ENCODE assay signal across 24 cellular contexts in the genomic region with DNA sequence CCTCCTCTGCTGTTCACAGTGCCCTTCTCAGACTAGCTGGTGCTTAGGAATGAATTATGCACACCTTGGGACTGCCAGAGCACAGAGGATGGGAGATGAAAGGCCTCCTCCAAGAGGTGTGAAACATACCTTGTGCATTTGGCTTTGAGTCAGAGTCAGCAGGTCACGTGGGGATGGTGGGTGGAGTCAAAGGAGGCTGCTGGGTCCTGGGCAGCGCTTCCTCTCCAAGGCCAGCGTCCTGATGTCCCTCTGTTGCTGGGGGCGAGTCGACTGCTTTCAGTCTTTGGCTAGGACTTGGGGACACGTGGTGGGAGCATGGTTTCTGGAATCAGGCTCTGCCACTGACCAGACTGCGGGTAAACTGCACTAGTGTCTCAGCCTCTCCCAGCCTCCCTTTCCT.
DNase-seq lines count a peak whose midpoint lies in the region; ATAC-seq, FAIRE-seq and TF ChIP-seq lines count a peak whose summit lies in the region.
"Had no signal": no experiment of that assay in that cellular context is flagged by ENCODE, and none has a peak within 500 bp of the region (broad histone marks: within the 10 kb centered on the region; RNA-seq: fewer than 3 reads in every experiment).

No MANE protein-coding gene starts in this region.

- H2BK5ac ChIP-seq in H9 (ENCODE audit: insufficient read length, low read length) (no peak overlapping the region), neuronal stem cell (ENCODE audit: low read length) (no peak overlapping the region)

- no peak for TF ChIP-seq RAD21 in GM12878 (IDR thresholded peaks at IDR 0.05; ENCODE audit: insufficient read depth, low read depth, low read length)

- DNase-seq in NCI-H2196 (lab: John Stamatoyannopoulos, UW; ENCODE audit: unreplicated experiment) (peak; percentile 13), NCI-H2196 treated with DMSO at 0.1 percent for 48 hours (lab: John Stamatoyannopoulos, UW; ENCODE audit: unreplicated experiment) (no peak), H9 (peak; percentile 42), GM12878 (ENCODE audit: low read depth, low spot score) (no peak), neuronal stem cell (ENCODE audit: low spot score) (no peak), Right ventricle myocardium inferior (ENCODE audit: missing footprints) (no peak), HuH-7 (ENCODE audit: low spot score) (no peak)
- DNase-seq: activated CD4-positive, alpha-beta T cell treated with anti-CD3 and anti-CD28 coated beads, Interleukin-2, amount 10 ng/mL, durations not matched to agents 24 days and 14 days; effector memory CD4-positive, alpha-beta T cell; mesenchymal stem cell; NCI-H1048; NCI-H1930; OCI-M1; small intestine; stimulated activated CD4-positive, alpha-beta T cell treated with anti-CD3 and anti-CD28 coated beads, Interleukin-2, amount 100 ng/mL, for 48 hours; stimulated activated naive CD8-positive, alpha-beta T cell treated with anti-CD3 and anti-CD28 coated beads, Interleukin-15, Interleukin-2, amounts not matched to agents 100 U/mL and 50 U/mL, for 24 hours; thyroid gland had no signal

- H3K23ac ChIP-seq in H9 (ENCODE audit: insufficient read length, low read depth, low read length) (no peak overlapping the region), neuronal stem cell (ENCODE audit: low read depth, low read length, poor library complexity) (no peak overlapping the region)

- H3K4me1 ChIP-seq in H9 (ENCODE audit: insufficient read depth, low read length) (no peaks in the 10 kb centered on the region; the same call in 1 of the 2 replicates), GM12878 (ENCODE audit: control insufficient read depth, insufficient read depth, low read length) (no peaks in the 10 kb centered on the region), neuronal stem cell (ENCODE audit: control insufficient read depth in 2 of 2, insufficient read depth in 1 of 2, low read depth in 1 of 2, low read length in 2 of 2) (no peaks in the 10 kb centered on the region)
- H3K4me1 ChIP-seq: esophagus muscularis mucosa, gastroesophageal sphincter had no signal

- H2BK15ac ChIP-seq in H9 (ENCODE audit: low read depth, low read length) (no peak overlapping the region), neuronal stem cell (ENCODE audit: low read length) (no peak overlapping the region)

- H4K8ac ChIP-seq in H9 (replicated peaks; ENCODE audit: insufficient read length, low read depth, low read length) (no peak overlapping the region), neuronal stem cell (ENCODE audit: low read depth, low read length) (peak overlapping the region; percentile 67)

- H3K79me2 ChIP-seq in H9 (ENCODE audit: insufficient read depth, low read length) (no peaks in the 10 kb centered on the region), GM12878 (ENCODE audit: control insufficient read depth, insufficient read depth, low read length) (no peaks in the 10 kb centered on the region)

- no peaks in the 10 kb centered on the region for H3K36me3 ChIP-seq in GM12878 (ENCODE audit: control insufficient read depth in 2 of 2, insufficient read depth in 2 of 2, low read length in 1 of 2)
- no peaks in the 10 kb centered on the region for H3K36me3 ChIP-seq in neuronal stem cell (replicated peaks in 1 of 2; ENCODE audit: control insufficient read depth in 2 of 2, insufficient read depth in 2 of 2, low read length in 2 of 2)
- H3K36me3 ChIP-seq: esophagus muscularis mucosa, gastroesophageal sphincter, thyroid gland had no signal

- H4K5ac ChIP-seq in H9 (ENCODE audit: insufficient read length, low read depth, low read length): no peak overlapping the region

- H3K36me3 Mint-ChIP-seq in H9 (ENCODE audit: insufficient read depth in 1 of 3, low read depth in 3 of 3): no peaks in the 10 kb centered on the region; a peak in 2 of 7 replicates
- H3K36me3 Mint-ChIP-seq: brain had no signal

- no peaks in the 10 kb centered on the region; a peak in 1 of 5 replicates for H3K9me3 Mint-ChIP-seq in H9
- H3K9me3 Mint-ChIP-seq: activated CD4-positive, alpha-beta T cell treated with anti-CD3 and anti-CD28 coated beads, Interleukin-2, amount 10 ng/mL, durations not matched to agents 24 days and 14 days; T-helper 1 cell treated with Interleukin-12 subunit alpha and Interleukin-12 subunit beta and Interleukin-4 antibody, amounts not matched to agents 30 μg/mL and 1 μg/mL, for 36 hours had no signal

- H3K27me3 Mint-ChIP-seq in H9 (ENCODE audit: low read depth): peaks cover 19% of the 10 kb centered on the region
- H3K27me3 Mint-ChIP-seq: activated CD4-positive, alpha-beta T cell treated with anti-CD3 and anti-CD28 coated beads, Interleukin-2, amount 10 ng/mL, durations not matched to agents 24 days and 14 days had no signal

- H3K4me3 ChIP-seq in GM12878 (no peak overlapping the region), neuronal stem cell (ENCODE audit: low read length in 2 of 2) (no peak overlapping the region)
- H3K4me3 ChIP-seq: esophagus muscularis mucosa, gastroesophageal sphincter, thyroid gland had no signal

- no peak overlapping the region for H3T11ph ChIP-seq in H9 (ENCODE audit: low read length)

- H3K18ac ChIP-seq in H9 (ENCODE audit: insufficient read length, low read depth, low read length): no peak overlapping the region
- no peak overlapping the region for H3K18ac ChIP-seq in neuronal stem cell (ENCODE audit: low read length)

- H2AK5ac ChIP-seq in H9 (ENCODE audit: insufficient read length, low read length) (no peak overlapping the region), neuronal stem cell (ENCODE audit: low read depth, low read length) (no peak overlapping the region)

- H2BK120ac ChIP-seq in H9 (ENCODE audit: low read depth, low read length, poor library complexity, severe bottlenecking) (no peak overlapping the region), neuronal stem cell (ENCODE audit: low read depth, low read length) (no peak overlapping the region)

- H3K9ac ChIP-seq in H9 (ENCODE audit: extremely low read depth, insufficient read length, low read length): no peak overlapping the region
- no peak overlapping the region for H3K9ac ChIP-seq in GM12878 (ENCODE audit: control insufficient read depth, insufficient read depth, low read length)
- H3K9ac ChIP-seq in neuronal stem cell (ENCODE audit: low read depth, low read length, poor library complexity): peak overlapping the region; percentile 4

- H3K4me3 Mint-ChIP-seq in H9: no peak overlapping the region
- H3K4me3 Mint-ChIP-seq: activated CD4-positive, alpha-beta T cell treated with anti-CD3 and anti-CD28 coated beads, Interleukin-2, amount 10 ng/mL, durations not matched to agents 24 days and 14 days; brain; T-helper 1 cell treated with Interleukin-12 subunit alpha and Interleukin-12 subunit beta and Interleukin-4 antibody, amounts not matched to agents 30 μg/mL and 1 μg/mL, for 36 hours had no signal

- H3K27ac Mint-ChIP-seq in H9: no peak overlapping the region
- H3K27ac Mint-ChIP-seq: activated CD4-positive, alpha-beta T cell treated with anti-CD3 and anti-CD28 coated beads, Interleukin-2, amount 10 ng/mL, durations not matched to agents 24 days and 14 days; T-helper 1 cell treated with Interleukin-12 subunit alpha and Interleukin-12 subunit beta and Interleukin-4 antibody, amounts not matched to agents 30 μg/mL and 1 μg/mL, for 36 hours had no signal

- intact Hi-C loops in GM12878 (cut with micrococcal nuclease; ENCODE audit: unreplicated experiment): no loop called here
- intact Hi-C loops in Right ventricle myocardium inferior (cut with DNase I): no loop called here

- no peak for TF ChIP-seq POLR2A in GM12878 (IDR thresholded peaks at IDR 0.05; ENCODE audit: low read depth, low read length)

- H3K23me2 ChIP-seq in H9 (ENCODE audit: insufficient read length, low read depth, low read length, poor library complexity, severe bottlenecking): no peaks in the 10 kb centered on the region

- no peak overlapping the region for H2AFZ ChIP-seq in H9 (ENCODE audit: low read length)
- no peak overlapping the region for H2AFZ ChIP-seq in GM12878 (ENCODE audit: control insufficient read depth, low read depth, low read length)
- H2AFZ ChIP-seq in neuronal stem cell (ENCODE audit: low read length): peak overlapping the region; percentile 35

- no peak overlapping the region for H2BK20ac ChIP-seq in H9 (ENCODE audit: low read depth, low read length, poor library complexity, severe bottlenecking)

- H3K4me2 ChIP-seq in H9 (ENCODE audit: insufficient read depth, insufficient read length, low read length): no peak overlapping the region
- no peak overlapping the region for H3K4me2 ChIP-seq in GM12878 (ENCODE audit: control insufficient read depth, insufficient read depth)
- H3K4me2 ChIP-seq in neuronal stem cell (ENCODE audit: insufficient read depth, low read length, poor library complexity, severe bottlenecking): no peak overlapping the region

- peaks cover 2 to 4% of the 10 kb centered on the region in 2 experiments; a peak in 2 of 4 replicates for H3K4me1 Mint-ChIP-seq in H9
- H3K4me1 Mint-ChIP-seq: activated CD4-positive, alpha-beta T cell treated with anti-CD3 and anti-CD28 coated beads, Interleukin-2, amount 10 ng/mL, durations not matched to agents 24 days and 14 days had no signal

- H3K27me3 ChIP-seq in H9 (ENCODE audit: insufficient read depth, low read length) (no peaks in the 10 kb centered on the region), GM12878 (replicated peaks in 1 of 2; ENCODE audit: control insufficient read depth in 2 of 2, insufficient read depth in 2 of 2, low read length in 1 of 2) (no peaks in the 10 kb centered on the region), neuronal stem cell (ENCODE audit: control insufficient read depth in 3 of 3, insufficient read depth in 3 of 3, low read depth in 1 of 3, low read length in 3 of 3) (no peaks in the 10 kb centered on the region)
- H3K27me3 ChIP-seq: thyroid gland had no signal

- CTCF ChIA-PET in GM12878 (lab: Yijun Ruan, JAX): no interaction called here

- H2BK12ac ChIP-seq in H9 (ENCODE audit: insufficient read length, low read depth, low read length) (no peak overlapping the region), neuronal stem cell (ENCODE audit: low read length) (peak overlapping the region; percentile 30)

- no peak for ATAC-seq in GM12878
- ATAC-seq in GM21381 (IDR thresholded peaks at IDR 0.05; ENCODE audit: unreplicated experiment): no peak
- ATAC-seq in Right ventricle myocardium inferior: no peak
- ATAC-seq: gastroesophageal sphincter; stimulated activated naive CD8-positive, alpha-beta T cell treated with anti-CD3 and anti-CD28 coated beads, Interleukin-15, Interleukin-2, amounts not matched to agents 100 U/mL and 50 U/mL, for 24 hours had no signal

- no peaks in the 10 kb centered on the region for H4K20me1 ChIP-seq in H9 (ENCODE audit: control insufficient read depth, insufficient read depth, insufficient read length)
- no peaks in the 10 kb centered on the region; the same call in 1 of the 2 replicates for H4K20me1 ChIP-seq in GM12878 (ENCODE audit: control insufficient read depth, insufficient read depth)

- in situ Hi-C loops in GM12878 (cut with MboI): no loop called here

- RAD21 ChIA-PET in GM12878 (lab: Charles Lee; ENCODE audit: unreplicated experiment): no interaction called here

- H3K9me3 ChIP-seq in H9 (ENCODE audit: control insufficient read depth, low read depth, low read length): no peaks in the 10 kb centered on the region
- H3K9me3 ChIP-seq in GM12878 (replicated peaks; ENCODE audit: control insufficient read depth, insufficient read depth, low read length): no peaks in the 10 kb centered on the region
- no peaks in the 10 kb centered on the region for H3K9me3 ChIP-seq in neuronal stem cell (replicated peaks in 1 of 2; ENCODE audit: control insufficient read depth in 2 of 2, insufficient read depth in 1 of 2, low read depth in 1 of 2, low read length in 2 of 2)
- H3K9me3 ChIP-seq: esophagus muscularis mucosa, gastroesophageal sphincter, thyroid gland had no signal

- H3K4ac ChIP-seq in H9 (ENCODE audit: low read depth, low read length) (no peak overlapping the region), neuronal stem cell (ENCODE audit: low read length) (no peak overlapping the region)

- no peak overlapping the region for H4K91ac ChIP-seq in H9 (ENCODE audit: insufficient read length, low read depth, low read length)
- H4K91ac ChIP-seq in neuronal stem cell (ENCODE audit: low read depth, low read length, poor library complexity): no peak overlapping the region

- POLR2A ChIA-PET in GM12878 (lab: Charles Lee): no interaction called here

- TF ChIP-seq CTCF in H9 (conservative IDR thresholded peaks at IDR 0.05) (no peak), GM12878 (IDR thresholded peaks at IDR 0.05 in 2 of 3, conservative IDR thresholded peaks at IDR 0.05 in 1 of 3; ENCODE audit: control insufficient read depth in 2 of 3, extremely low read depth in 1 of 3, insufficient read depth in 1 of 3, low read depth in 3 of 3, low read length in 3 of 3) (no peak)

- H3K27ac ChIP-seq in H9 (ENCODE audit: insufficient read length, low read depth, low read length) (no peak overlapping the region), GM12878 (ENCODE audit: control insufficient read depth, insufficient read depth) (no peak overlapping the region), neuronal stem cell (replicated peaks; ENCODE audit: low read length) (no peak overlapping the region)
- H3K27ac ChIP-seq: esophagus muscularis mucosa, gastroesophageal sphincter, thyroid gland had no signal

- FAIRE-seq in GM12878 (lab: Jason Lieb, UNC): no peak
- FAIRE-seq: colon, H54, small intestine had no signal

- H3K14ac ChIP-seq in H9 (ENCODE audit: insufficient read depth, low read length) (no peak overlapping the region), neuronal stem cell (ENCODE audit: low read length) (no peak overlapping the region)

- no CpG with 5 or more reads among the region's 7 CpGs for WGBS in H9 (ENCODE audit: extremely low coverage, insufficient read length, low lambda C conversion rate)
- 12% methylated on average over 7 of the region's 7 CpGs for WGBS in GM12878 (ENCODE audit: insufficient coverage, insufficient replicate concordance, low lambda C conversion rate, missing lambda C conversion rate)
- no CpG with 5 or more reads among the region's 7 CpGs for WGBS in neuronal stem cell (ENCODE audit: extremely low coverage in 2 of 2, insufficient read length in 2 of 2, insufficient replicate concordance in 1 of 2), 2 donors

- no peak for TF ChIP-seq EP300 in GM12878 (IDR thresholded peaks at IDR 0.05; ENCODE audit: borderline replicate concordance in 1 of 2, control insufficient read depth in 1 of 2, low read depth in 2 of 2, low read length in 2 of 2)

- no peaks in the 10 kb centered on the region for H3K79me1 ChIP-seq in H9 (ENCODE audit: insufficient read depth, low read depth, low read length, poor library complexity, severe bottlenecking)
- no peaks in the 10 kb centered on the region for H3K79me1 ChIP-seq in neuronal stem cell (ENCODE audit: low read depth, low read length)

- SMC1A ChIA-PET in GM12878 (lab: Charles Lee; ENCODE audit: uncharacterized antibody, unreplicated experiment): no interaction called here

- no TSS peak for BruUV-seq in GM12878 (replicated peaks; lab: Mats Ljungman, UMichigan)

- no peak overlapping the region for H3K56ac ChIP-seq in H9 (ENCODE audit: insufficient read length, low read depth, low read length)

Comparison
In these comparisons a context has a peak if more than half of its experiments do, and no peak if none do; other contexts are left out.
1. DNase-seq: peak in NCI-H2196 (single experiment) and H9 (single experiment); none in NCI-H2196 treated with DMSO at 0.1 percent for 48 hours (single experiment), GM12878 (single experiment), neuronal stem cell (single experiment), Right ventricle myocardium inferior (single experiment) and HuH-7 (single experiment).